Comparison of ENCODE assay signal across 22 cellular contexts in the genomic region with DNA sequence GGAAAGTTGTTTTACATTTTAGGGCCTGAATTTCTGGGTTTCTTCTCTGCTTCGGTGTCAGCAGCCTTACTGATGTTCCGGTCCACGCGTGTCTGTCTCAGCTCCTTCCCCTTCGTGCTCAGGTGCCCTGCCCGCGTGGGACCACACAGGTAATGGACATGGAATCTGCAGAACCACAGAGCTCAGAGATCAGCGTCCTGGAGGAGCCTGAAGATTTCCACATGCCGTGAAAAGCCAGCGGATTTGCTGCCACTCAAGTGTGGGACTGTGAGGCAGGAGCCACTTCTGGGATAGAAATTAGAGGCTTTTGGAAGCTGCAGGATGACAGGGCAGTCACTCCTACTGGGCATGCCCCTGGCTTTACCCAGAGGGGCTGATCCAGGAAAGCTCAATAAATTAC.
"Had no signal": no experiment of that assay in that cellular context is flagged by ENCODE, and none has a peak within 500 bp of the region (broad histone marks: within the 10 kb centered on the region; RNA-seq: fewer than 3 reads in every experiment).

No MANE protein-coding gene starts in this region.

- ATAC-seq: left cardiac atrium; left lobe of liver; left ventricle myocardium superior; naive thymus-derived CD8-positive, alpha-beta T cell; right lobe of liver; stimulated activated naive B cell treated with anti-CD40 and anti-IgM and Interleukin-4, amounts not matched to agents 10 μg/mL and 1 μg/mL and 100 μg/mL, for 72 hours; stimulated activated naive CD8-positive, alpha-beta T cell treated with anti-CD3 and anti-CD28 coated beads, Interleukin-15, Interleukin-2, amounts not matched to agents 100 U/mL and 50 U/mL, for 24 hours had no signal

- H3K4me3 Mint-ChIP-seq: naive thymus-derived CD8-positive, alpha-beta T cell; nephron; neural crest cell; stimulated activated naive B cell treated with anti-CD40 and anti-IgM and Interleukin-4, amounts not matched to agents 10 μg/mL and 1 μg/mL and 100 μg/mL, for 72 hours had no signal

- H3K27ac Mint-ChIP-seq: naive thymus-derived CD8-positive, alpha-beta T cell; nephron; stimulated activated naive B cell treated with anti-CD40 and anti-IgM and Interleukin-4, amounts not matched to agents 10 μg/mL and 1 μg/mL and 100 μg/mL, for 72 hours had no signal

- H3K4me1 Mint-ChIP-seq: naive thymus-derived CD8-positive, alpha-beta T cell; stimulated activated naive B cell treated with anti-CD40 and anti-IgM and Interleukin-4, amounts not matched to agents 10 μg/mL and 1 μg/mL and 100 μg/mL, for 72 hours had no signal

- H3K27me3 Mint-ChIP-seq: progenitor cell of endocrine pancreas had no signal

- DNase-seq: hippocampal formation; kidney glomerular epithelial cell; left cardiac atrium; left ventricle myocardium superior; mesenchymal stem cell; naive thymus-derived CD8-positive, alpha-beta T cell; occipital lobe; ovary; right lobe of liver; stimulated activated CD4-positive, alpha-beta T cell treated with anti-CD3 and anti-CD28 coated beads, Interleukin-12 subunit alpha, Interleukin-12 subunit beta, amount 100 ng/mL, for 4 hours; stimulated activated CD4-positive, alpha-beta T cell treated with anti-CD3 and anti-CD28 coated beads, Interleukin-15, amount 100 ng/mL, for 24 hours; stimulated activated CD4-positive, alpha-beta T cell treated with anti-CD3 and anti-CD28 coated beads, Interleukin-2, amount 100 ng/mL, for 24 hours; stimulated activated CD4-positive, alpha-beta T cell treated with anti-CD3 and anti-CD28 coated beads, Interleukin-4, amount 100 ng/mL, for 1 hour; stimulated activated naive B cell treated with anti-CD40 and anti-IgM and Interleukin-4, amounts not matched to agents 10 μg/mL and 1 μg/mL and 100 μg/mL, for 72 hours; stimulated activated naive CD8-positive, alpha-beta T cell treated with anti-CD3 and anti-CD28 coated beads, Interleukin-15, Interleukin-2, amounts not matched to agents 100 U/mL and 50 U/mL, for 24 hours; testis; thyroid gland; transverse colon had no signal
